In genomic region chr6:126367849-126368248, GRCh38 we compare ENCODE assay signal across 16 cellular contexts.
"Had no signal": no experiment of that assay in that cellular context is flagged by ENCODE, and none has a peak within 500 bp of the region (broad histone marks: within the 10 kb centered on the region; RNA-seq: fewer than 3 reads in every experiment).

No MANE protein-coding gene starts in this region.

- H3K27me3 ChIP-seq: breast epithelium, gastroesophageal sphincter, thyroid gland, uterus had no signal

- H3K4me3 ChIP-seq: breast epithelium, gastroesophageal sphincter, thyroid gland, uterus had no signal

- ATAC-seq: activated CD8-positive, alpha-beta T cell treated with anti-CD3 and anti-CD28 coated beads, Interleukin-2, amount 10 ng/mL, durations not matched to agents 7 days and 5 days; gastroesophageal sphincter; left ventricle myocardium superior; right cardiac atrium had no signal

- H3K36me3 ChIP-seq: breast epithelium, gastroesophageal sphincter, thyroid gland, uterus had no signal

- DNase-seq: activated CD4-positive, alpha-beta T cell treated with anti-CD3 and anti-CD28 coated beads for 4 hours; activated CD8-positive, alpha-beta memory T cell treated with anti-CD3 and anti-CD28 coated beads, Interleukin-2, amount 50 U/mL, for 48 hours; activated CD8-positive, alpha-beta T cell treated with anti-CD3 and anti-CD28 coated beads, Interleukin-2, amount 10 ng/mL, durations not matched to agents 7 days and 5 days; activated naive CD4-positive, alpha-beta T cell; aorta; dermis blood vessel endothelial cell; kidney; left ventricle myocardium superior; mesendoderm; occipital lobe; right cardiac atrium; small intestine; thyroid gland; uterus had no signal
